20 cellular contexts compared by ENCODE assay signal in the genomic region with DNA sequence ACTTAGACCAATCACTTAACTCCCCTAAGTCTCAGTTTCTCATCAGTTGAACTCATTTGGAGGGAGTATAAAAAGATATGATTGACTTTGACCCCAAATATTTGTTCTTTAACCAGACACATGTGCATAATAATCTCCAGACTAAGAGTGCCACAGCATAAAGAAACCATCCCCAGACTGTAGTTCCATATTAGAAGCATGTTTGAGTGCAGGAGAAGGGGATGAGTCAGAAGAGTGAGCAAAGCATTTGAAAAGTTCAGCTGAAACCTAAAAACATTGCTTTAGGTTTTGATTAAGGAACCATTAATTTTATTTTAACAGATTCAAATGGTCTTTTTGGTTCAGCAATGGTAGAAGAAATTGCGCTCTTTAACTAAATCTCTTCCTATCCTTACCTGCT.
DNase-seq lines count a peak whose midpoint lies in the region; ATAC-seq, FAIRE-seq and TF ChIP-seq lines count a peak whose summit lies in the region.
"Had no signal": no experiment of that assay in that cellular context is flagged by ENCODE, and none has a peak within 500 bp of the region (broad histone marks: within the 10 kb centered on the region; RNA-seq: fewer than 3 reads in every experiment).

No MANE protein-coding gene starts in this region.

- intact Hi-C loops in testis (cut with DNase I; ENCODE audit: low total_unique reads): no loop called here

- TF ChIP-seq CTCF in bronchial epithelial cell (IDR thresholded peaks at IDR 0.05; ENCODE audit: insufficient read depth, low read length, severe bottlenecking) (no peak), omental fat pad (IDR thresholded peaks at IDR 0.05) (no peak), testis (IDR thresholded peaks at IDR 0.05) (no peak)

- H3K9me3 ChIP-seq in testis: no peaks in the 10 kb centered on the region
- H3K9me3 ChIP-seq: A549, Caco-2 had no signal

- H3K36me3 ChIP-seq in bronchial epithelial cell (ENCODE audit: control insufficient read depth, insufficient read depth, low read length) (no peaks in the 10 kb centered on the region), testis (ENCODE audit: low read depth, missing control alignments) (no peaks in the 10 kb centered on the region)

- H3K27me3 ChIP-seq in bronchial epithelial cell (ENCODE audit: control insufficient read depth, insufficient read depth, low read length): no peaks in the 10 kb centered on the region
- H3K27me3 ChIP-seq in testis: no peaks in the 10 kb centered on the region

- H3K4me1 ChIP-seq in testis: no peaks in the 10 kb centered on the region
- H3K4me1 ChIP-seq: A549, Caco-2 had no signal

- no peak for TF ChIP-seq POLR2A in testis (IDR thresholded peaks at IDR 0.05)

- ATAC-seq in omental fat pad (ENCODE audit: low FRiP score): no peak
- ATAC-seq: A549, K562 had no signal

- no peak for FAIRE-seq in bronchial epithelial cell (lab: Jason Lieb, UNC)
- FAIRE-seq: A549, K562 had no signal

- no peak overlapping the region for H3K27ac ChIP-seq in testis
- H3K27ac ChIP-seq: A549, RWPE1 had no signal

- H3K4me3 ChIP-seq in bronchial epithelial cell (ENCODE audit: low read depth, low read length) (no peak overlapping the region), testis (no peak overlapping the region)
- H3K4me3 ChIP-seq: A549, K562 had no signal

- DNase-seq in EH (ENCODE audit: low read depth): peak; percentile 59
- peak; percentile 25 for DNase-seq in M059J (ENCODE audit: low read depth)
- DNase-seq in bronchial epithelial cell (ENCODE audit: low read depth): peak; percentile 17
- peak; percentile 23 for DNase-seq in iris pigment epithelial cell (ENCODE audit: low read depth)
- no peak for DNase-seq in omental fat pad (ENCODE audit: low spot score)
- DNase-seq in testis: no peak
- no peak for DNase-seq in cerebellum (ENCODE audit: low spot score)
- no peak for DNase-seq in NCI-H1092 treated with DMSO at 0.1 percent for 48 hours (lab: John Stamatoyannopoulos, UW)
- DNase-seq: AML-193, Caco-2, DMS153, MV-4-11, NCI-H1436, NCI-H2029 treated with DMSO at 0.1 percent for 48 hours, NCI-H2171 treated with DMSO at 0.1 percent for 48 hours, NCI-H446 treated with DMSO at 0.1 percent for 48 hours, NCI-H774 had no signal

- WGBS in testis, 2 donors: 93 to 96% methylated on average over 1 of the region's 1 CpG

Comparison
In these comparisons a context has a peak if more than half of its experiments do, and no peak if none do; other contexts are left out.
1. DNase-seq: peak in EH (single experiment), M059J (single experiment), bronchial epithelial cell (single experiment) and iris pigment epithelial cell (single experiment); none in omental fat pad (single experiment), testis (single experiment), cerebellum (single experiment) and NCI-H1092 treated with DMSO at 0.1 percent for 48 hours (single experiment).